Comparison of ENCODE assay signal across 19 cellular contexts in the genomic region with DNA sequence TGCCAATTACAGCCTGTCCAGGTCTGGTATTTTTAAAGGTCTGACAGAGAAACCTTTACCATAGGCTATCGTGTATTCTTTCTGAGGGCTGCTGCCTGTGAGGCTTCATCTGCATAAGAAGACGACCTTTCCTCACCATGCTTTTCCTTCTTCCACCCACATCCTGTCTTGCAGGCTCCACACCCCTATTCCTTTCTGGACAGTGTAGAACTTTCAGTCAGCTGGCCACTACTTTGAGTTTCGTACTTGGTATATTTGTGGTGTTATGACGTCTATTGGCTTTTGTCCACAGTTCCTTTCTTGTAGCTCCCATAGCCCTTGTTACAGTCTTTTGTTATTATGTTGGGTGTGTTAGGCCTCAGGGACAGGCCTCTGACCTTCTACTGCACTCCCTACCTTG.
A peak's percentile ranks its signal among the peaks of the same experiment; 100 is the strongest.
DNase-seq lines count a peak whose midpoint lies in the region; ATAC-seq and TF ChIP-seq lines count a peak whose summit lies in the region.
"Had no signal": no experiment of that assay in that cellular context is flagged by ENCODE, and none has a peak within 500 bp of the region (broad histone marks: within the 10 kb centered on the region; RNA-seq: fewer than 3 reads in every experiment).

No MANE protein-coding gene starts in this region.

- peaks cover 0 to 24% (median 5%) of the 10 kb centered on the region in 12 donors for H3K4me1 ChIP-seq in heart left ventricle
- peaks cover 0 to 6% of the 10 kb centered on the region in 2 donors for H3K4me1 ChIP-seq in right atrium auricular region

- no peak for TF ChIP-seq POLR2A in heart left ventricle (IDR thresholded peaks at IDR 0.05)

- TF ChIP-seq CTCF in heart left ventricle (IDR thresholded peaks at IDR 0.05) (no peak), right atrium auricular region (IDR thresholded peaks at IDR 0.05) (no peak)

- H3K9me3 ChIP-seq in heart left ventricle (peaks cover 0 to 10% (median 2%) of the 10 kb centered on the region in 12 donors), right atrium auricular region (no peaks in the 10 kb centered on the region)
- H3K9me3 ChIP-seq: A549 had no signal

- 64 to 73% (median 66%) methylated on average over 4 of the region's 4 CpGs for WGBS in heart left ventricle, 4 donors

- no peak overlapping the region for H3K4me3 ChIP-seq in heart left ventricle
- no peak overlapping the region for H3K4me3 ChIP-seq in right atrium auricular region
- H3K4me3 ChIP-seq in skeletal muscle cell (ENCODE audit: low read depth, low read length): no peak overlapping the region
- H3K4me3 ChIP-seq: A549, GM23338 had no signal

- H3K27me3 ChIP-seq in heart left ventricle (no peaks in the 10 kb centered on the region), right atrium auricular region (no peaks in the 10 kb centered on the region)

- ATAC-seq in heart left ventricle (peak; percentile 55 to 92 (median 71)), left ventricle myocardium superior (peak; percentile 18), Right ventricle myocardium superior (ENCODE audit: poor library complexity) (no peak)
- ATAC-seq: A549, GM23338, HCT116 had no signal

- H3K27ac ChIP-seq in heart left ventricle (peak overlapping the region in 7 of 12 donors; percentile 6 to 88 (median 75)), right atrium auricular region (no peak overlapping the region)
- H3K27ac ChIP-seq: A549 had no signal

- H3K36me3 ChIP-seq in heart left ventricle: no peaks in the 10 kb centered on the region
- no peaks in the 10 kb centered on the region for H3K36me3 ChIP-seq in right atrium auricular region

- DNase-seq in heart left ventricle (peak in 1 of 5 donors; percentile 21), right atrium auricular region (ENCODE audit: low spot score) (no peak), left ventricle myocardium superior (no peak), Right ventricle myocardium superior (no peak), skeletal muscle cell (ENCODE audit: low read depth) (peak; percentile 30), cerebellum (ENCODE audit: low spot score) (no peak)
- DNase-seq: 8988T; ACHN; C1 segment of cervical spinal cord; Calu3; CD4-positive, alpha-beta memory T cell; COR-L47; DMS53; DMS79 treated with DMSO at 0.1 percent for 48 hours; GF-D8; H9 had no signal

- intact Hi-C loops in heart left ventricle (cut with DNase I) (no loop called here), left ventricle myocardium superior (cut with micrococcal nuclease) (no loop called here), Right ventricle myocardium superior (cut with DNase I) (no loop called here)

Comparison
In these comparisons a context has a peak if more than half of its experiments do, and no peak if none do; other contexts are left out.
1. H3K27ac ChIP-seq: peak in heart left ventricle (7 of 12); none in right atrium auricular region (0 of 2).